In the genomic region with DNA sequence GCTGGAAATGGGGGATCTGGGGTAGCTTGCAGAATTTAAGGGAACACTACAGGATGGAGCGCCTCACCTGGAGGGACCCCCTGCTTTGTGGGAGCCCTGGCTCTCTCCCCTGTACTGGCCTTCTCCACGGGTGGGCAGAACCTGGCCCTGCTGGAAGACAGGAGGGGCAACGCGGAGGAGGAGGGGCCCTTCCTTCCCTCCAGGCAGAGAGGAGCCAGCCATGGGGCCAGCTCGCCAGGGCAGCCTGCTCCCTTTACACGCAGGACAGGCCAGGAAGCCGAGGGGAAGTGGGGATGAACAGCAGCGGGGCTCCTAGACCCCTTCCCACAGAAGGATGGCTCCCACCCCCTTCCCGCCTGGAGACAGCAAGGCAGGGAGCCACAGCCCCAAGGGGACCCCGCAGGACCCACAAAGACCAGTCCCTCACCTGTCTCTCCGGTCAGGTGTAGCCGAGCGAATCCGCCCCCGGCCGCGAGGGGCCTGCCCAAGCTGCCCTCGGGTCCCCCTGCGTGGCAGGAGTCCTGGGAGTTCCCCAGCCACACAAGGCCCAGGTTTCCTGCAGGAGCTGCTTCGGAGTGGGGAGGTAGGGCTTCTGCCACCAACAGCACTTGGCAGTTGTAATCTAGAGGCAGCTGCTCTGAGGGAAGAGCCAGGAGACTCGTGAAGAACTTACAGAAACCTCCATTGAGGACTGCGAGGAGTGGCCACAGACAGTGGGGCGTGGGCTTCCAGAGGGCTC, we compare ENCODE assay signal across 10 cellular contexts. TPM values are rescaled to one million over a fixed set of nuclear protein-coding genes. Genes with fewer than 3 reads are reported as not detected.
A peak's percentile ranks its signal among the peaks of the same experiment; 100 is the strongest.
DNase-seq lines count a peak whose midpoint lies in the region; ATAC-seq, FAIRE-seq and TF ChIP-seq lines count a peak whose summit lies in the region.
"Had no signal": no experiment of that assay in that cellular context is flagged by ENCODE, and none has a peak within 500 bp of the region (broad histone marks: within the 10 kb centered on the region; RNA-seq: fewer than 3 reads in every experiment).

No MANE protein-coding gene starts in this region.

- H3K27me3 ChIP-seq in H1 (replicated peaks in 1 of 4; ENCODE audit: control insufficient read depth in 3 of 4, extremely low read depth in 1 of 4, insufficient read depth in 3 of 4, low read length in 3 of 4), result no peaks in the 10 kb centered on the region; a peak in 1 of 7 replicates

- no peak overlapping the region for H2AFZ ChIP-seq in H1 (ENCODE audit: low read length)

- no peak for TF ChIP-seq CTCF in WTC11 (IDR thresholded peaks at IDR 0.05)
- no peak for TF ChIP-seq CTCF in H1 (IDR thresholded peaks at IDR 0.05; ENCODE audit: control extremely low read depth in 1 of 3, insufficient read depth in 1 of 3, low read depth in 1 of 3, low read length in 3 of 3)

- H2BK12ac ChIP-seq in H1 (ENCODE audit: low read depth, low read length), result 0 out of 2 replicates have a peak overlapping the region, but pooled peaks have one; percentile 50

- no peak overlapping the region for H3K23ac ChIP-seq in H1 (ENCODE audit: insufficient read length)

- H3K4me2 ChIP-seq in H1 (ENCODE audit: insufficient read depth in 1 of 2, low read depth in 2 of 2, low read length in 2 of 2), result no peak overlapping the region

- no peak overlapping the region for H2AK5ac ChIP-seq in H1 (ENCODE audit: low read depth, low read length)

- H2BK15ac ChIP-seq in H1 (ENCODE audit: low read length), result no peak overlapping the region; the same call in 1 of the 2 replicates

- peaks cover 2% of the 10 kb centered on the region for H3K79me1 ChIP-seq in H1 (ENCODE audit: low read depth, low read length)

- peak overlapping the region; percentile 52 for H3K4me3 Mint-ChIP-seq in WTC11

- no peaks in the 10 kb centered on the region for H3K36me3 Mint-ChIP-seq in WTC11

- FAIRE-seq in GM12891 (lab: Jason Lieb, UNC) (peak; percentile 45), H1 (lab: Jason Lieb, UNC) (no peak)

- WGBS in H1 (ENCODE audit: extremely low coverage in 1 of 2, insufficient coverage in 1 of 2, insufficient read length in 1 of 2, insufficient replicate concordance in 2 of 2, low coverage in 1 of 2, low lambda C conversion rate in 2 of 2, missing lambda C conversion rate in 1 of 2), 2 experiments, result 90% methylated on average over 21 of the region's 23 CpGs; no CpG with 5 or more reads in 1 of the 2 experiments

- ATAC-seq in WTC11 (no peak; the same call in 1 of the 2 replicates), HG03095 (IDR thresholded peaks at IDR 0.05; ENCODE audit: unreplicated experiment) (no peak), GM21529 (IDR thresholded peaks at IDR 0.05; ENCODE audit: unreplicated experiment) (no peak)

- H3K18ac ChIP-seq in H1 (ENCODE audit: extremely low read depth, low read length), result no peak overlapping the region

- intact Hi-C loops in posterior vena cava (cut with DNase I), result no loop called here

- H3K4me1 ChIP-seq in H1 (replicated peaks in 1 of 4; ENCODE audit: control insufficient read depth in 3 of 4, insufficient read depth in 4 of 4, low read length in 3 of 4), result peaks cover 0 to 15% (median 9%) of the 10 kb centered on the region in 4 experiments; a peak in 4 of 7 replicates

- no peak overlapping the region for H4K91ac ChIP-seq in H1 (replicated peaks; ENCODE audit: insufficient read length, low read length)

- H3K79me2 ChIP-seq in H1 (ENCODE audit: control insufficient read depth in 1 of 2, insufficient read depth in 2 of 2, low read length in 2 of 2), result peaks cover 0 to 27% of the 10 kb centered on the region in 2 experiments; a peak in 2 of 4 replicates

- H2BK20ac ChIP-seq in H1 (ENCODE audit: low read length), result no peak overlapping the region

- TF ChIP-seq POLR2A in GM12891 (IDR thresholded peaks at IDR 0.05; ENCODE audit: low read depth, low read length) (no peak), H1 (IDR thresholded peaks at IDR 0.05; ENCODE audit: control extremely low read depth in 1 of 2, low read depth in 2 of 2, low read length in 2 of 2) (no peak)

- H3K9ac ChIP-seq in H1 (replicated peaks in 1 of 4; ENCODE audit: extremely low read depth in 1 of 4, low read depth in 3 of 4, low read length in 3 of 4), result no peak overlapping the region

- DNase-seq in GM12891 (ENCODE audit: insufficient read length, low spot score) (no peak), WTC11 (ENCODE audit: low spot score) (peak; percentile 12), H1 (ENCODE audit: low read depth in 1 of 2, low spot score in 2 of 2) (peak in 1 of 2 experiments; percentile 48), posterior vena cava (ENCODE audit: low spot score) (peak; percentile 70), NCI-H2107 treated with DMSO at 0.1 percent for 48 hours (lab: John Stamatoyannopoulos, UW; ENCODE audit: unreplicated experiment) (no peak), H4 (ENCODE audit: low spot score) (no peak)
- DNase-seq: NCI-H748 treated with DMSO at 0.1 percent for 48 hours had no signal

- H3K23me2 ChIP-seq in H1 (ENCODE audit: low read depth, low read length), result peaks cover 6% of the 10 kb centered on the region; the same call in 1 of the 2 replicates

- no peak overlapping the region for H2BK120ac ChIP-seq in H1 (replicated peaks; ENCODE audit: low read depth, low read length)

- H3K9me3 Mint-ChIP-seq in WTC11, result peaks cover 17% of the 10 kb centered on the region

- TF ChIP-seq RAD21 in H1 (IDR thresholded peaks at IDR 0.05 in 1 of 2, conservative IDR thresholded peaks at IDR 0.05 in 1 of 2; ENCODE audit: low read depth in 2 of 2, low read length in 2 of 2), result no peak

- H4K5ac ChIP-seq in H1 (ENCODE audit: insufficient read length, low read depth, low read length), result no peak overlapping the region

- H3K56ac ChIP-seq in H1 (replicated peaks; ENCODE audit: insufficient read length, low read depth, low read length), result no peak overlapping the region

- H3K14ac ChIP-seq in H1 (ENCODE audit: insufficient read length), result no peak overlapping the region

- H3K4ac ChIP-seq in H1 (replicated peaks; ENCODE audit: insufficient read length, low read depth, low read length), result no peak overlapping the region

- POLR2A ChIA-PET in WTC11 (lab: Charles Lee) (no interaction called here), H1 (lab: Charles Lee; ENCODE audit: partially characterized antibody) (no interaction called here)

- CTCF ChIA-PET in WTC11 (lab: Charles Lee), result interaction anchor here (1.2 to 2.7 kb wide), 3 partner anchors 12 to 277 kb away, joined by 4 to 15 read pairs (median 7); no protein-coding TSS in a partner anchor
- CTCF ChIA-PET in H1 (lab: Charles Lee; ENCODE audit: partially characterized antibody), result interaction anchor here (0.7 to 1.6 kb wide), 4 partner anchors 12 to 235 kb away, joined by 3 to 7 read pairs (median 4); no protein-coding TSS in a partner anchor

- no peak overlapping the region; the same call in 1 of the 2 replicates for H4K8ac ChIP-seq in H1 (ENCODE audit: extremely low read depth, insufficient read depth, low read length)

- no peak overlapping the region for H3K27ac ChIP-seq in H1 (ENCODE audit: low read depth, low read length)

- no peak overlapping the region for H3K4me3 ChIP-seq in H1 (ENCODE audit: extremely low read depth in 1 of 4, insufficient read depth in 2 of 4, low read depth in 3 of 4, low read length in 4 of 4)
- H3K4me3 ChIP-seq: smooth muscle cell had no signal

- H3K27ac Mint-ChIP-seq in WTC11, result no peak overlapping the region

- peaks cover 0 to 5% of the 10 kb centered on the region in 2 experiments for H4K20me1 ChIP-seq in H1 (replicated peaks in 1 of 2; ENCODE audit: control insufficient read depth in 1 of 2, insufficient read depth in 2 of 2, low read length in 2 of 2)

- no peaks in the 10 kb centered on the region for H3K9me3 ChIP-seq in H1 (ENCODE audit: insufficient read depth in 2 of 2, low read depth in 1 of 2, low read length in 1 of 2)

- H3K36me3 ChIP-seq in H1 (ENCODE audit: control insufficient read depth in 2 of 4, insufficient read depth in 4 of 4, low read length in 3 of 4), result no peaks in the 10 kb centered on the region; a peak in 1 of 8 replicates

- no peak for TF ChIP-seq EP300 in H1 (IDR thresholded peaks at IDR 0.05; ENCODE audit: borderline replicate concordance in 1 of 2, low read depth in 2 of 2, low read length in 2 of 2)

- H2BK5ac ChIP-seq in H1 (ENCODE audit: low read depth, low read length), result no peak overlapping the region

- H3K4me1 Mint-ChIP-seq in WTC11, result peaks cover 11% of the 10 kb centered on the region

- H3K27me3 Mint-ChIP-seq in WTC11 (ENCODE audit: low read depth), result peaks cover 20% of the 10 kb centered on the region

TF ChIP-seq in GM12891, 5 proteins besides CTCF, POLR2A, EP300 and RAD21:
- TF ChIP-seq PAX5 (IDR thresholded peaks at IDR 0.05; ENCODE audit: insufficient read depth, low read length, severe bottlenecking) (peak; percentile 60), POLR2AphosphoS5 (IDR thresholded peaks at IDR 0.05; ENCODE audit: low read depth, low read length) (no peak)

TF ChIP-seq in WTC11, 78 proteins besides CTCF, POLR2A, EP300 and RAD21 (continues in another document):
- TF ChIP-seq TCF7 (CRISPR knock-in tag; IDR thresholded peaks at IDR 0.05; ENCODE audit: low read depth) (no peak), SMAD4 (CRISPR knock-in tag; IDR thresholded peaks at IDR 0.05) (no peak)

TF ChIP-seq in H1, 55 proteins besides CTCF, POLR2A, EP300 and RAD21 (continues in another document):
- no peak for TF ChIP-seq FOSL1 (IDR thresholded peaks at IDR 0.05; ENCODE audit: insufficient read depth, low read depth, low read length)
- TF ChIP-seq CREB1 (IDR thresholded peaks at IDR 0.05), result no peak
- TF ChIP-seq, protein P1, sequence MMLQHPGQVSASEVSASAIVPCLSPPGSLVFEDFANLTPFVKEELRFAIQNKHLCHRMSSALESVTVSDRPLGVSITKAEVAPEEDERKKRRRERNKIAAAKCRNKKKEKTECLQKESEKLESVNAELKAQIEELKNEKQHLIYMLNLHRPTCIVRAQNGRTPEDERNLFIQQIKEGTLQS (IDR thresholded peaks at IDR 0.05; ENCODE audit: insufficient read depth, low read depth, low read length), result no peak
- TF ChIP-seq EZH2 (IDR thresholded peaks at IDR 0.05; ENCODE audit: low read depth, low read length, severe bottlenecking), result no peak
- TF ChIP-seq SIN3A (conservative IDR thresholded peaks at IDR 0.05 in 1 of 2, IDR thresholded peaks at IDR 0.05 in 1 of 2; ENCODE audit: low read depth in 1 of 2, low read length in 2 of 2), result no peak
- no peak for TF ChIP-seq TAF1 (IDR thresholded peaks at IDR 0.05; ENCODE audit: low read depth, low read length)

RNA-seq across cellular contexts. Expression of a gene that starts 1.6 kb away (rescaled TPM):
- 8.4 TPM for polyA plus RNA-seq in GM12891 (2012; ENCODE audit: low read depth, missing spikeins)
- total RNA-seq in WTC11 (2021) (27.7 to 29.8 TPM (median 28.3 TPM) in 3 replicates), posterior vena cava (1 to 10 TPM; 4.5 to 6.5 TPM)
- 31.6 and 33.5 TPM in 2 replicates for total RNA-seq in H1 (2021; fragmentation: NEBNext Ultra II Directional; extraction: Animal tissue kit (Norgen Biotek cat#: 25700))
- polyA plus RNA-seq in H1 (2011; rRNA removed), result 43.8 and 48.3 TPM in 2 replicates
- polyA plus RNA-seq in H1 (2011; cell fraction: cytosol; rRNA removed), result 22.7 TPM
- polyA plus RNA-seq in H1 (2011; cell fraction: nucleus; rRNA removed), result 47.4 TPM
- polyA plus RNA-seq in H1 (2012, experiment 1 of 2), result 47.5 to 77.8 TPM (median 65.6 TPM) in 4 replicates
- polyA plus RNA-seq in H1 (2012, experiment 2 of 2), result 70.7 TPM
- 40.9 TPM for polyA plus RNA-seq in H1 (2013, experiment 1 of 2)
- 42.0 TPM for polyA plus RNA-seq in H1 (2013, experiment 2 of 2)
- polyA minus RNA-seq in H1 (2011; rRNA and poly(A)+ RNA removed), result 12.0 and 29.3 TPM in 2 replicates
- polyA minus RNA-seq in H1 (2011; cell fraction: cytosol; rRNA and poly(A)+ RNA removed), result 17.7 TPM
- polyA minus RNA-seq in H1 (2011; cell fraction: nucleus; rRNA and poly(A)+ RNA removed), result 18.7 TPM
- 16.3 and 18.2 TPM in 2 replicates for total RNA-seq in H4 (2014; rRNA removed; shearing (Covaris generic))

Comparison
In these comparisons a context has a peak if more than half of its experiments do, and no peak if none do; other contexts are left out.
1. DNase-seq: peak in WTC11 (single experiment) and posterior vena cava (single experiment); none in GM12891 (single experiment), NCI-H2107 treated with DMSO at 0.1 percent for 48 hours (single experiment) and H4 (single experiment).